8 cellular contexts compared by ENCODE assay signal in the genomic region with DNA sequence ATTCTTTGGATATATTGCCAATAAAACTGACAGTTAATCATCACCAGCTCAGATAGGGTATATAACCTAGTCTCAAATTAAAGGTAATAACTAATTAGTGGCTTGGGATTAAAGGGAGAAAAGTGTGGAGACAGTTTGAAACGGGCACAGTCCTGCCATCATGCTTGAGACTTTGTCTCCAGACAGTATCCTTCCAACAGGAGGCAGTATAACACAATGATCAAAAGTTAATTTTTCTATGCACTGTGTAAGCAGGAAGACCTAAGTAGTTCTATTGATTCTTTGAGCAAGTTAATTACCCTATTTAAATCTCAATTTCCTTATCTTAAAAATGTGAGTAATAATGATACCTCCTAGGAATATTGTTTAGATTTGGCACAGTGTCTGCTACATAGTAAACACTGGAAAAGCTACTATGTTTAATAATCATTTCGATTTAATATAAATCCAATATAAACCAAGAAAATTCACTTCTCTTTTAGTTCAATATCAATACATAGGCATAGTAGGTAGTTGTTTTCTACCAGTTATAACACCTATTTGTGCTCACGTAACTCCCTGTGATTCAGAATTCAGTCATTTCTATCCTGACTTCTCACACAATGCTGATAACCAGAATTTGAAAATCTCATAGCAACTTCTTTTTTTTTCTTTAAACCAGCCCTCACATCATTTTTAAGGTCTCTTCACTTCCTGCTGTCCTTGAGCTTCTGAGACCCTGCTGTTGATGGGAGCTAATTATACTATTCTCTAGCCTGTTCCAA. TPM values are rescaled to one million over a fixed set of nuclear protein-coding genes. Genes with fewer than 3 reads are reported as not detected.
A peak's percentile ranks its signal among the peaks of the same experiment; 100 is the strongest.
DNase-seq lines count a peak whose midpoint lies in the region; ATAC-seq and TF ChIP-seq lines count a peak whose summit lies in the region.

No MANE protein-coding gene starts in this region.

- in situ Hi-C loops in astrocyte of the cerebellum (cut with HindIII; ENCODE audit: low sequenced_read_pairs), result loop anchor here (5.0 kb wide), 1 partner anchor 51 kb away; the partner anchor contains the start of gene GALNT4

- no peaks in the 10 kb centered on the region for H3K36me3 ChIP-seq in thoracic aorta

- no peak overlapping the region for H3K4me3 ChIP-seq in astrocyte of the cerebellum (ENCODE audit: low read depth, low read length)
- no peak overlapping the region for H3K4me3 ChIP-seq in thoracic aorta

- no peak overlapping the region for H3K27ac ChIP-seq in thoracic aorta

- ATAC-seq in HG02678 (IDR thresholded peaks at IDR 0.05; ENCODE audit: unreplicated experiment) (peak; percentile 48), thoracic aorta (ENCODE audit: insufficient number of reproducible peaks, low FRiP score, low read depth) (no peak)

- H3K27me3 ChIP-seq in thoracic aorta (replicated peaks; ENCODE audit: insufficient read depth), result no peaks in the 10 kb centered on the region

- H3K9me3 ChIP-seq in thoracic aorta, result no peaks in the 10 kb centered on the region

- TF ChIP-seq CTCF in GM12873 (IDR thresholded peaks at IDR 0.05; ENCODE audit: insufficient read depth, low read depth, low read length, missing control alignments), result peak; percentile 65
- TF ChIP-seq CTCF in astrocyte of the cerebellum (IDR thresholded peaks at IDR 0.05; ENCODE audit: low read depth, low read length, missing control alignments), result peak; percentile 50
- peak; percentile 64 for TF ChIP-seq CTCF in thoracic aorta (IDR thresholded peaks at IDR 0.05)

- H3K4me1 ChIP-seq in thoracic aorta (ENCODE audit: control insufficient read depth in 1 of 2, low read depth in 2 of 2), result peaks cover 0 to 2% of the 10 kb centered on the region in 2 donors

- DNase-seq in AG08396 (ENCODE audit: low spot score) (peak; percentile 23), NCI-H2081 treated with DMSO at 0.1 percent for 48 hours (lab: John Stamatoyannopoulos, UW) (peak; percentile 11), astrocyte of the cerebellum (ENCODE audit: low read depth) (peak; percentile 31), iPS-NIHi7 (ENCODE audit: extremely low spot score) (peak; percentile 43), thoracic aorta (ENCODE audit: low spot score) (no peak), HuH-7 (ENCODE audit: low spot score) (no peak)

RNA-seq across cellular contexts. Expression of gene GALNT4, which starts 53.7 kb away (rescaled TPM):
- 10 to 100 TPM in 1 of 2 donors, 1 to 10 TPM in 1; 6.9 to 14.3 TPM for total RNA-seq in thoracic aorta

RNA-seq across cellular contexts. Expression of gene POC1B, which starts 54.9 kb away (rescaled TPM):
- total RNA-seq in thoracic aorta, result 10 to 100 TPM; 11.9 to 30.7 TPM

Comparison
In these comparisons a context has a peak if more than half of its experiments do, and no peak if none do; other contexts are left out.
1. DNase-seq: peak in AG08396 (single experiment), NCI-H2081 treated with DMSO at 0.1 percent for 48 hours (single experiment), astrocyte of the cerebellum (single experiment) and iPS-NIHi7 (single experiment); none in thoracic aorta (single experiment) and HuH-7 (single experiment).
2. Peak in every context shown above with its lines, with median percentiles within 50 percentile points of each other: CTCF ChIP-seq.